Comparison of ENCODE assay signal across 10 cellular contexts in the genomic region with DNA sequence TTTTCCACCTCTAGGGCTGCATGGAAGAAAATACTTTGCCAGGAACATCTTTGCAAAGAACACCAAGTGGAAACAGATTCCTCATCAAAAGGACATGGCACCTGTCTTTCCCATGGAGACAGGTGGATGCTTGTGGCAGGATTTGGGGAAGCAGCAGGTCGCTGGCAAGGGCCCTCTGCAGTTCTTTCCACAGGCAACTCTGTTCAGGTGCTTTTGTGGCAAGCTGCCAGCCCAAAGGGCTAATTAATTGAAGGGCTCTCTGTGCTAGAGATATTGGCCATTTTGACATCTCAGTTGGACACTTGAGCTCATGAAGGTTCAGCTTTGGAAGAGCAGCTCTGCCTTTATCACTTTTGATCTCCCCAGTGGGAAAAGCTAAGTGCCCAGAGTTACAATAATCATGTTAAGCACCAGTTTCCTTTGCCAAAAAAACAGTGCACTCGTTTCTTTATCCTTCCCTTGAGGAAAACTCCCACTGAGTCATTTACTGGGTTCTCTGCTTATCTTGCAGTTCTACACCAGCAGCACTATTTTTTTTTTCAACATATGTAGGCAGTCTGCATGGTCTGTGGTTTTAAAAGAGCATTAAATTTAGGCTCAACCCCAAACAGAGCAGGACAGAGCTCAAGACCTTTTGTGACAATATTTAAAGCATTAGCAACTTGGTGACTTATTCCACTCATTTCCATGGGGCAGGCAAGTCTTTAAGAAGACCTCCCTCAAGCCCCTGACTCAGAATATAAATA.
DNase-seq lines count a peak whose midpoint lies in the region; ATAC-seq and TF ChIP-seq lines count a peak whose summit lies in the region.
"Had no signal": no experiment of that assay in that cellular context is flagged by ENCODE, and none has a peak within 500 bp of the region (broad histone marks: within the 10 kb centered on the region; RNA-seq: fewer than 3 reads in every experiment).

No MANE protein-coding gene starts in this region.

- H3K36me3 Mint-ChIP-seq in activated T-cell treated with anti-CD3 and anti-CD28 coated beads, Interleukin-2, amount 50 U/mL, for 24 hours (ENCODE audit: low read depth), result no peaks in the 10 kb centered on the region
- no peaks in the 10 kb centered on the region for H3K36me3 Mint-ChIP-seq in activated CD4-positive, alpha-beta T cell treated with anti-CD3 and anti-CD28 coated beads for 36 hours (ENCODE audit: low read depth)

- H3K27me3 ChIP-seq in lower lobe of right lung (ENCODE audit: low read depth), result no peaks in the 10 kb centered on the region

- peaks cover 15% of the 10 kb centered on the region for H3K27me3 Mint-ChIP-seq in activated T-cell treated with anti-CD3 and anti-CD28 coated beads, Interleukin-2, amount 50 U/mL, for 24 hours
- peaks cover 2% of the 10 kb centered on the region for H3K27me3 Mint-ChIP-seq in activated CD4-positive, alpha-beta T cell treated with anti-CD3 and anti-CD28 coated beads for 36 hours

- H3K27ac ChIP-seq in lower lobe of right lung, result no peak overlapping the region

- H3K4me3 ChIP-seq in lower lobe of right lung, result no peak overlapping the region

- no peak for ATAC-seq in activated CD4-positive, alpha-beta T cell treated with anti-CD3 and anti-CD28 coated beads for 36 hours
- no peak for ATAC-seq in lower lobe of right lung

- H3K9me3 ChIP-seq in lower lobe of right lung, result no peaks in the 10 kb centered on the region

- H3K4me1 ChIP-seq in lower lobe of right lung, result no peaks in the 10 kb centered on the region

- H3K4me1 Mint-ChIP-seq in activated T-cell treated with anti-CD3 and anti-CD28 coated beads, Interleukin-2, amount 50 U/mL, for 24 hours (ENCODE audit: low read depth), result peaks cover 3% of the 10 kb centered on the region
- no peaks in the 10 kb centered on the region for H3K4me1 Mint-ChIP-seq in activated CD4-positive, alpha-beta T cell treated with anti-CD3 and anti-CD28 coated beads for 36 hours

- H3K36me3 ChIP-seq in lower lobe of right lung, result no peaks in the 10 kb centered on the region

- H3K9me3 Mint-ChIP-seq in activated T-cell treated with anti-CD3 and anti-CD28 coated beads, Interleukin-2, amount 50 U/mL, for 24 hours, result no peaks in the 10 kb centered on the region
- no peaks in the 10 kb centered on the region for H3K9me3 Mint-ChIP-seq in activated CD4-positive, alpha-beta T cell treated with anti-CD3 and anti-CD28 coated beads for 36 hours (ENCODE audit: low read depth)
- H3K9me3 Mint-ChIP-seq: stimulated activated naive CD8-positive, alpha-beta T cell treated with anti-CD3 and anti-CD28 coated beads, Interleukin-15, Interleukin-2, amounts not matched to agents 100 ng/mL and 50 ng/mL, for 24 hours had no signal

- CTCF ChIA-PET in activated CD4-positive, alpha-beta T cell treated with anti-CD3 and anti-CD28 coated beads for 36 hours (lab: Charles Lee), result interaction anchor here (0.6 to 1.1 kb wide), 2 partner anchors 77 to 341 kb away, joined by 3 to 4 read pairs; no protein-coding TSS in a partner anchor

- H3K27ac Mint-ChIP-seq in activated T-cell treated with anti-CD3 and anti-CD28 coated beads, Interleukin-2, amount 50 U/mL, for 24 hours, result no peak overlapping the region
- H3K27ac Mint-ChIP-seq in activated CD4-positive, alpha-beta T cell treated with anti-CD3 and anti-CD28 coated beads for 36 hours, result no peak overlapping the region
- H3K27ac Mint-ChIP-seq: stimulated activated naive CD8-positive, alpha-beta T cell treated with anti-CD3 and anti-CD28 coated beads, Interleukin-15, Interleukin-2, amounts not matched to agents 100 ng/mL and 50 ng/mL, for 24 hours had no signal

- TF ChIP-seq CTCF in lower lobe of right lung (IDR thresholded peaks at IDR 0.05), result no peak

- DNase-seq in DMS79 treated with DMSO at 0.1 percent for 48 hours (lab: John Stamatoyannopoulos, UW) (peak; percentile 97), NCI-H146 treated with DMSO at 0.1 percent for 48 hours (lab: John Stamatoyannopoulos, UW; ENCODE audit: unreplicated experiment) (peak; percentile 92), NCI-H748 (lab: John Stamatoyannopoulos, UW; ENCODE audit: unreplicated experiment) (peak; percentile 96), cerebellum (ENCODE audit: low spot score) (peak; percentile 81), lower lobe of right lung (no peak)
- DNase-seq in stimulated activated CD4-positive, alpha-beta T cell treated with anti-CD3 and anti-CD28 coated beads, Interleukin-2, amount 100 ng/mL, for 24 hours, result no peak
- DNase-seq in activated T-cell treated with anti-CD3 and anti-CD28 coated beads, Interleukin-2, amount 50 U/mL, for 24 hours, result no peak
- no peak for DNase-seq in activated CD4-positive, alpha-beta T cell treated with anti-CD3 and anti-CD28 coated beads for 36 hours
- DNase-seq: foreskin fibroblast had no signal

- intact Hi-C loops in activated CD4-positive, alpha-beta T cell treated with anti-CD3 and anti-CD28 coated beads for 36 hours (cut with DNase I, micrococcal nuclease), result no loop called here
- intact Hi-C loops in lower lobe of right lung (cut with DNase I), result no loop called here

- POLR2A ChIA-PET in activated CD4-positive, alpha-beta T cell treated with anti-CD3 and anti-CD28 coated beads for 36 hours (lab: Charles Lee), result interaction anchor here (0.6 kb wide), 1 partner anchor 8 kb away, joined by 3 read pairs; no protein-coding TSS in a partner anchor

- no peak overlapping the region for H3K4me3 Mint-ChIP-seq in activated T-cell treated with anti-CD3 and anti-CD28 coated beads, Interleukin-2, amount 50 U/mL, for 24 hours
- no peak overlapping the region for H3K4me3 Mint-ChIP-seq in activated CD4-positive, alpha-beta T cell treated with anti-CD3 and anti-CD28 coated beads for 36 hours
- H3K4me3 Mint-ChIP-seq: stimulated activated naive CD8-positive, alpha-beta T cell treated with anti-CD3 and anti-CD28 coated beads, Interleukin-15, Interleukin-2, amounts not matched to agents 100 ng/mL and 50 ng/mL, for 24 hours had no signal

Comparison
In these comparisons a context has a peak if more than half of its experiments do, and no peak if none do; other contexts are left out.
1. DNase-seq: peak in DMS79 treated with DMSO at 0.1 percent for 48 hours (single experiment), NCI-H146 treated with DMSO at 0.1 percent for 48 hours (single experiment), NCI-H748 (single experiment) and cerebellum (single experiment); none in stimulated activated CD4-positive, alpha-beta T cell treated with anti-CD3 and anti-CD28 coated beads, Interleukin-2, amount 100 ng/mL, for 24 hours (0 of 2), activated T-cell treated with anti-CD3 and anti-CD28 coated beads, Interleukin-2, amount 50 U/mL, for 24 hours (single experiment), activated CD4-positive, alpha-beta T cell treated with anti-CD3 and anti-CD28 coated beads for 36 hours (single experiment) and lower lobe of right lung (single experiment).